In genomic region chr1:62673629-62674028, GRCh38 we compare ENCODE assay signal across 3 cellular contexts.
TF ChIP-seq lines count a peak whose summit lies in the region.

No MANE protein-coding gene starts in this region.

TF ChIP-seq in HepG2, 621 proteins besides CTCF, POLR2A, EP300 and RAD21:
- TF ChIP-seq NFRKB (IDR thresholded peaks at IDR 0.05), result no peak
- peak; percentile 69 for TF ChIP-seq HNRNPK (IDR thresholded peaks at IDR 0.05; ENCODE audit: low read depth, low read length, poor library complexity, severe bottlenecking)

TF ChIP-seq in HEK293, 187 proteins besides CTCF, POLR2A, EP300 and RAD21:
- TF ChIP-seq, protein P1, sequence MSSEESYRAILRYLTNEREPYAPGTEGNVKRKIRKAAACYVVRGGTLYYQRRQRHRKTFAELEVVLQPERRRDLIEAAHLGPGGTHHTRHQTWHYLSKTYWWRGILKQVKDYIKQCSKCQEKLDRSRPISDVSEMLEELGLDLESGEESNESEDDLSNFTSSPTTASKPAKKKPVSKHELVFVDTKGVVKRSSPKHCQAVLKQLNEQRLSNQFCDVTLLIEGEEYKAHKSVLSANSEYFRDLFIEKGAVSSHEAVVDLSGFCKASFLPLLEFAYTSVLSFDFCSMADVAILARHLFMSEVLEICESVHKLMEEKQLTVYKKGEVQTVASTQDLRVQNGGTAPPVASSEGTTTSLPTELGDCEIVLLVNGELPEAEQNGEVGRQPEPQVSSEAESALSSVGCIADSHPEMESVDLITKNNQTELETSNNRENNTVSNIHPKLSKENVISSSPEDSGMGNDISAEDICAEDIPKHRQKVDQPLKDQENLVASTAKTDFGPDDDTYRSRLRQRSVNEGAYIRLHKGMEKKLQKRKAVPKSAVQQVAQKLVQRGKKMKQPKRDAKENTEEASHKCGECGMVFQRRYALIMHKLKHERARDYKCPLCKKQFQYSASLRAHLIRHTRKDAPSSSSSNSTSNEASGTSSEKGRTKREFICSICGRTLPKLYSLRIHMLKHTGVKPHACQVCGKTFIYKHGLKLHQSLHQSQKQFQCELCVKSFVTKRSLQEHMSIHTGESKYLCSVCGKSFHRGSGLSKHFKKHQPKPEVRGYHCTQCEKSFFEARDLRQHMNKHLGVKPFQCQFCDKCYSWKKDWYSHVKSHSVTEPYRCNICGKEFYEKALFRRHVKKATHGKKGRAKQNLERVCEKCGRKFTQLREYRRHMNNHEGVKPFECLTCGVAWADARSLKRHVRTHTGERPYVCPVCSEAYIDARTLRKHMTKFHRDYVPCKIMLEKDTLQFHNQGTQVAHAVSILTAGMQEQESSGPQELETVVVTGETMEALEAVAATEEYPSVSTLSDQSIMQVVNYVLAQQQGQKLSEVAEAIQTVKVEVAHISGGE (tag by site-specific recombination; conservative IDR thresholded peaks at IDR 0.05; ENCODE audit: low read depth), result no peak
- peak; percentile 90 for TF ChIP-seq PRDM1 (tag by site-specific recombination; IDR thresholded peaks at IDR 0.05)

TF ChIP-seq in IMR-90, 13 proteins besides CTCF, POLR2A, EP300 and RAD21:
- TF ChIP-seq ELK1 (IDR thresholded peaks at IDR 0.05; ENCODE audit: borderline replicate concordance, low read depth, low read length), result no peak
- TF ChIP-seq MAFK (IDR thresholded peaks at IDR 0.05; ENCODE audit: low read depth, low read length), result no peak
- TF ChIP-seq MXI1 (IDR thresholded peaks at IDR 0.05; ENCODE audit: borderline replicate concordance, low read depth, low read length), result no peak
- no peak for TF ChIP-seq BHLHE40 (IDR thresholded peaks at IDR 0.05; ENCODE audit: low read depth, low read length)
- no peak for TF ChIP-seq CHD1 (IDR thresholded peaks at IDR 0.05; ENCODE audit: low read depth, low read length)
- TF ChIP-seq SMC3 (IDR thresholded peaks at IDR 0.05; ENCODE audit: low read depth, low read length), result no peak
- no peak for TF ChIP-seq RCOR1 (IDR thresholded peaks at IDR 0.05; ENCODE audit: insufficient replicate concordance, low read length)
- no peak for TF ChIP-seq FOS (IDR thresholded peaks at IDR 0.05; ENCODE audit: low read depth, low read length)
- TF ChIP-seq NFE2L2 (IDR thresholded peaks at IDR 0.05; ENCODE audit: low read depth, low read length), result no peak
TF ChIP-seq in IMR-90: peak in this region for 0.
